8 cellular contexts compared by ENCODE assay signal in the genomic region with DNA sequence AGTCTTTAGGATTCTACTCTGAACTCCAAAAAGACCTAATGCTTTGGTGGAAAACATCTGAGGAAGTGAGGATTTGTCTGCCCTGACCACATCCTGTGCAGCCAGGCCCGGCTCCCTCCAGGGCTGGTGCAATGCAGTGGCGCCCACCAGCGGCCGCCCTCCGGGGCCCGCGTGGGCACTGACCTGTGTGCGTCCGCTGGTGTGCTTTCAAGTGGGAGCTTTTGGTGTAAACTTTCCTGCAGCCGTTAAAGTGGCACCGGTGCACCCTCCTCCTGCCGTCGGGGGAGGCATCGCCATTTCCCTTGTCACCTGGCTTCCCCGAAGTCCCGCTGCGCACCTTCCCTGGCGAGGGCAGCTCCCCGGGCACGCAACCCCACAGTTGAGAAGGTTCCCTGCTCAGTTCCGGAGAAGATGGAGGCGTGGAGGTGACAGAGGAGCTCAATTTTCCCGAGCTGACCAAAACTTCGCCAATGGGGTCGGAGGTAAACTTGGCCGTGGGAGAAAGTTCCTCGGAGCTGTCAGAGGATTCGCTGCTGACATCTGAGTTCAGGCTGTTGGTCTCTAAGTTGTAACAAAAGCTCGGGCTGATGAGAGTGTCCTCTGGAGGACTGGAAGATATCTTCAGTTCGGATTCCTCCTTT. TPM values are rescaled to one million over a fixed set of nuclear protein-coding genes. Genes with fewer than 3 reads are reported as not detected.
A peak's percentile ranks its signal among the peaks of the same experiment; 100 is the strongest.
DNase-seq lines count a peak whose midpoint lies in the region; ATAC-seq lines count a peak whose summit lies in the region.

No MANE protein-coding gene starts in this region.

- no peak for ATAC-seq in GM18870 (IDR thresholded peaks at IDR 0.05; ENCODE audit: unreplicated experiment)
- ATAC-seq in HG03039 (IDR thresholded peaks at IDR 0.05; ENCODE audit: unreplicated experiment) = no peak

- intact Hi-C loops in cardiac septum (cut with DNase I) = loop anchor here (2.0 to 10.0 kb wide), 8 partner anchors 69 to 985 kb away; no protein-coding TSS in a partner anchor

- H3K4me3 ChIP-seq in skeletal muscle cell (ENCODE audit: low read depth, low read length) = peak overlapping the region; percentile 92

- peak; percentile 59 for DNase-seq in COLO668 (lab: John Stamatoyannopoulos, UW; ENCODE audit: unreplicated experiment)
- DNase-seq in NAMALWA (ENCODE audit: low spot score) = peak; percentile 13
- DNase-seq in activated naive CD4-positive, alpha-beta T cell treated with anti-CD3 and anti-CD28 coated beads, Interleukin-2, amount 50 U/mL, for 16 hours = peak; percentile 31
- DNase-seq in cardiac septum (ENCODE audit: low spot score) = peak; percentile 86
- no peak for DNase-seq in skeletal muscle cell (ENCODE audit: low read depth)
- no peak for DNase-seq in NCI-H2081 treated with DMSO at 0.1 percent for 48 hours (lab: John Stamatoyannopoulos, UW)

RNA-seq across cellular contexts. Expression of gene KLF6, which starts 3.4 kb away (rescaled TPM):
- total RNA-seq in cardiac septum = 83.1 TPM

Comparison
In these comparisons a context has a peak if more than half of its experiments do, and no peak if none do; other contexts are left out.
1. DNase-seq: peak in COLO668 (single experiment), NAMALWA (single experiment), activated naive CD4-positive, alpha-beta T cell treated with anti-CD3 and anti-CD28 coated beads, Interleukin-2, amount 50 U/mL, for 16 hours (single experiment) and cardiac septum (single experiment); none in skeletal muscle cell (single experiment) and NCI-H2081 treated with DMSO at 0.1 percent for 48 hours (single experiment).